ENCODE assay signal across 12 cellular contexts in genomic region chr3:193857996-193858395, GRCh38.
DNase-seq lines count a peak whose midpoint lies in the region; ATAC-seq, FAIRE-seq and TF ChIP-seq lines count a peak whose summit lies in the region.
"Had no signal": no experiment of that assay in that cellular context is flagged by ENCODE, and none has a peak within 500 bp of the region (broad histone marks: within the 10 kb centered on the region; RNA-seq: fewer than 3 reads in every experiment).

No MANE protein-coding gene starts in this region.

- FAIRE-seq in astrocyte (lab: Jason Lieb, UNC) (no peak), RCC 7860 (lab: Jason Lieb, UNC) (no peak)
- FAIRE-seq: frontal cortex had no signal

- no peak overlapping the region for H3K27ac ChIP-seq in astrocyte (ENCODE audit: low read depth, low read length)
- no peak overlapping the region for H3K27ac ChIP-seq in right cardiac atrium (ENCODE audit: low read length)
- H3K27ac ChIP-seq in caudate nucleus (ENCODE audit: low read depth, low read length), result no peak overlapping the region
- H3K27ac ChIP-seq: BLaER1 treated with 17β-estradiol and CSF1 and Interleukin-3, amounts not matched to agents 10 nM and 100 nM had no signal

- H3K4me1 ChIP-seq in astrocyte (ENCODE audit: insufficient read depth, low read length) (no peaks in the 10 kb centered on the region), right cardiac atrium (ENCODE audit: control insufficient read depth, insufficient read depth, low read length) (peaks cover 9% of the 10 kb centered on the region)

- no peaks in the 10 kb centered on the region for H3K79me2 ChIP-seq in astrocyte (ENCODE audit: insufficient read depth, low read length)

- TF ChIP-seq CTCF in AG04449 (IDR thresholded peaks at IDR 0.05; ENCODE audit: insufficient read depth, low read length, missing control alignments) (no peak), astrocyte (IDR thresholded peaks at IDR 0.05; ENCODE audit: insufficient read depth, low read depth, low read length) (no peak)

- H3K9me3 ChIP-seq in astrocyte (ENCODE audit: insufficient read depth, low read depth, low read length), result no peaks in the 10 kb centered on the region
- no peaks in the 10 kb centered on the region for H3K9me3 ChIP-seq in right cardiac atrium (ENCODE audit: control insufficient read depth, low read length)
- H3K9me3 ChIP-seq: BLaER1 treated with 17β-estradiol and CSF1 and Interleukin-3, amounts not matched to agents 10 nM and 100 nM had no signal

- CTCF ChIA-PET in AG04449 (lab: Yijun Ruan, JAX), result no interaction called here

- H3K4me2 ChIP-seq in astrocyte (ENCODE audit: low read length), result no peak overlapping the region
- H3K4me2 ChIP-seq: BLaER1 treated with 17β-estradiol and CSF1 and Interleukin-3, amounts not matched to agents 10 nM and 100 nM had no signal

- peaks cover 25% of the 10 kb centered on the region for H3K4me1 Mint-ChIP-seq in astrocyte (ENCODE audit: low read depth, unreplicated experiment)

- H3K27me3 ChIP-seq in astrocyte (ENCODE audit: insufficient read depth, low read length) (peaks cover 34% of the 10 kb centered on the region), right cardiac atrium (ENCODE audit: control insufficient read depth, insufficient read depth) (no peaks in the 10 kb centered on the region)

- peaks cover under 1% of the 10 kb centered on the region for H3K36me3 Mint-ChIP-seq in astrocyte (ENCODE audit: low read depth, unreplicated experiment)

- H3K4me3 ChIP-seq in AG04449 (ENCODE audit: low read depth, low read length), result no peak overlapping the region
- H3K4me3 ChIP-seq in astrocyte (ENCODE audit: insufficient read depth, low read depth, low read length), result no peak overlapping the region
- H3K4me3 ChIP-seq in right cardiac atrium (ENCODE audit: low read length), result no peak overlapping the region
- H3K4me3 ChIP-seq: BLaER1 treated with 17β-estradiol and CSF1 and Interleukin-3, amounts not matched to agents 10 nM and 100 nM had no signal

- peak; percentile 71 for DNase-seq in AG04449 (ENCODE audit: low read depth, low spot score)
- DNase-seq in HT1080 (ENCODE audit: low read depth), result peak; percentile 84
- DNase-seq in astrocyte (ENCODE audit: low read depth), result peak; percentile 99
- no peak for DNase-seq in right cardiac atrium
- DNase-seq in epidermal melanocyte (ENCODE audit: insufficient read length, low spot score), result no peak
- DNase-seq in caudate nucleus (lab: John Stamatoyannopoulos, UW), result no peak
- DNase-seq in central memory CD4-positive, alpha-beta T cell, result no peak
- no peak for DNase-seq in RCC 7860 (ENCODE audit: low spot score)
- DNase-seq: activated CD8-positive, alpha-beta memory T cell treated with anti-CD3 and anti-CD28 coated beads for 24 hours; amygdala had no signal

- WGBS in right cardiac atrium, result 73% methylated on average over 3 of the region's 3 CpGs

- intact Hi-C loops in right cardiac atrium (cut with DNase I), result no loop called here

- no peak overlapping the region for H3K4me3 Mint-ChIP-seq in astrocyte (ENCODE audit: unreplicated experiment)

- H3K27ac Mint-ChIP-seq in astrocyte (ENCODE audit: unreplicated experiment), result no peak overlapping the region

- H3K9ac ChIP-seq in astrocyte (ENCODE audit: low read length), result no peak overlapping the region
- H3K9ac ChIP-seq: BLaER1 treated with 17β-estradiol and CSF1 and Interleukin-3, amounts not matched to agents 10 nM and 100 nM had no signal

- peaks cover 65% of the 10 kb centered on the region for H3K27me3 Mint-ChIP-seq in astrocyte (ENCODE audit: low read depth, unreplicated experiment)

- H4K20me1 ChIP-seq in astrocyte (ENCODE audit: insufficient read depth, low read length), result no peaks in the 10 kb centered on the region
- H4K20me1 ChIP-seq: BLaER1 treated with 17β-estradiol and CSF1 and Interleukin-3, amounts not matched to agents 10 nM and 100 nM had no signal

- peak; percentile 55 to 69 for ATAC-seq in right cardiac atrium

- POLR2A ChIA-PET in AG04449 (lab: Yijun Ruan, JAX), result no interaction called here

- no peak overlapping the region for H2AFZ ChIP-seq in astrocyte (ENCODE audit: low read depth, low read length)

- H3K9me3 Mint-ChIP-seq in astrocyte (ENCODE audit: unreplicated experiment), result peaks cover 14% of the 10 kb centered on the region

- H3K36me3 ChIP-seq in astrocyte (ENCODE audit: insufficient read depth, low read length), result no peaks in the 10 kb centered on the region
- H3K36me3 ChIP-seq: BLaER1 treated with 17β-estradiol and CSF1 and Interleukin-3, amounts not matched to agents 10 nM and 100 nM had no signal

Comparison
In these comparisons a context has a peak if more than half of its experiments do, and no peak if none do; other contexts are left out.
1. DNase-seq: peak in AG04449 (single experiment), HT1080 (single experiment) and astrocyte (single experiment); none in right cardiac atrium (0 of 3), epidermal melanocyte (single experiment), caudate nucleus (0 of 61), central memory CD4-positive, alpha-beta T cell (single experiment) and RCC 7860 (single experiment).